In the genomic region with DNA sequence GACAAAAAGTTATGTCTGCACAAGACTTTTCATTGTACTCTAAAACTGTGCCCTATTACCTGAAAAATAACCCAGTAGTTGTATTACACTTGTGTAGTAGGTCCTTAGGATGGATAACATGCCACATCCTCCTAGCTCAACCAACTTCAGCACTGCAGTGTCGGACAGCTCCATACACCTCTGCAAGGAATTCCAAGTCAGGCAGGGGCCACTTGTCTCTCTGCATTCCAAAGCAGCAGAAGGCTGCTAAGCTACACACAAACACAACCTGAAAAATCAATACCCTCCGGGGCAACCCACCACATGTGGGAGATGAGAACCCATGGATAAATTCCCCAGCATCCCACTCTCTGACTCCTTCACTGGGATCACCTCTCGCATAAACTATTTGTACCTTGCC, we compare ENCODE assay signal across 12 cellular contexts. TPM values are rescaled to one million over a fixed set of nuclear protein-coding genes. Genes with fewer than 3 reads are reported as not detected.
A peak's percentile ranks its signal among the peaks of the same experiment; 100 is the strongest.
DNase-seq lines count a peak whose midpoint lies in the region; ATAC-seq, FAIRE-seq and TF ChIP-seq lines count a peak whose summit lies in the region.
"Had no signal": no experiment of that assay in that cellular context is flagged by ENCODE, and none has a peak within 500 bp of the region (broad histone marks: within the 10 kb centered on the region; RNA-seq: fewer than 3 reads in every experiment).

No MANE protein-coding gene starts in this region.

- H4K91ac ChIP-seq in H9 (ENCODE audit: insufficient read length, low read depth, low read length) = no peak overlapping the region

- POLR2A ChIA-PET in A549 (lab: Yijun Ruan, JAX) = no interaction called here

- H3K56ac ChIP-seq in H9 (ENCODE audit: insufficient read length, low read depth, low read length) = no peak overlapping the region

- no peak overlapping the region for H2AK5ac ChIP-seq in H9 (ENCODE audit: insufficient read length, low read length)

- DNase-seq in A549 (ENCODE audit: low read depth in 1 of 2, low spot score in 1 of 2) (peak in 1 of 2 experiments; percentile 25), H9 (peak; percentile 75), SK-N-MC (ENCODE audit: low read depth, low spot score) (peak; percentile 6), fibroblast of the aortic adventitia (ENCODE audit: low read depth) (peak; percentile 14), NCI-H1105 treated with DMSO at 0.1 percent for 48 hours (lab: John Stamatoyannopoulos, UW) (no peak), NCI-H2227 treated with DMSO at 0.1 percent for 48 hours (lab: John Stamatoyannopoulos, UW) (no peak), anterior cingulate cortex (lab: John Stamatoyannopoulos, UW) (no peak)
- DNase-seq: DMS79 treated with DMSO at 0.1 percent for 48 hours, foreskin melanocyte had no signal

- H2BK20ac ChIP-seq in H9 (ENCODE audit: low read depth, low read length, poor library complexity, severe bottlenecking) = no peak overlapping the region

- 5% methylated on average over 3 of the region's 3 CpGs for WGBS in A549 (ENCODE audit: missing lambda C conversion rate)
- no CpG with 5 or more reads among the region's 3 CpGs for WGBS in H9 (ENCODE audit: extremely low coverage, insufficient read length, low lambda C conversion rate)

- no peak overlapping the region for H3K4ac ChIP-seq in H9 (ENCODE audit: low read depth, low read length)

- H3K9ac ChIP-seq in H9 (ENCODE audit: extremely low read depth, insufficient read length, low read length) (no peak overlapping the region), SK-N-MC (ENCODE audit: insufficient read length) (no peak overlapping the region)

- no peaks in the 10 kb centered on the region for H4K20me1 ChIP-seq in H9 (ENCODE audit: control insufficient read depth, insufficient read depth, insufficient read length)

- H3K36me3 Mint-ChIP-seq in H9 (ENCODE audit: insufficient read depth in 1 of 3, low read depth in 3 of 3) = peaks cover 0 to 2% (median 0%) of the 10 kb centered on the region in 3 experiments; a peak in 2 of 7 replicates
- H3K36me3 Mint-ChIP-seq in stimulated activated memory B cell treated with anti-CD40 and anti-IgM and Interleukin-4, amounts not matched to agents 10 μg/mL and 1 μg/mL and 100 μg/mL, for 72 hours = peaks cover 36% of the 10 kb centered on the region

- no peaks in the 10 kb centered on the region for H3K36me3 ChIP-seq in SK-N-MC (ENCODE audit: insufficient read depth, low read length)
- H3K36me3 ChIP-seq: pancreas had no signal

- H3K27ac ChIP-seq in A549 (no peak overlapping the region), H9 (ENCODE audit: insufficient read length, low read depth, low read length) (no peak overlapping the region), SK-N-MC (no peak overlapping the region)
- H3K27ac ChIP-seq: pancreas had no signal

- no peaks in the 10 kb centered on the region for H3K23me2 ChIP-seq in H9 (ENCODE audit: insufficient read length, low read depth, low read length, poor library complexity, severe bottlenecking)

- H2AFZ ChIP-seq in H9 (ENCODE audit: low read length) = no peak overlapping the region

- no peak overlapping the region for H3K14ac ChIP-seq in H9 (ENCODE audit: insufficient read depth, low read length)

- H3K9me3 Mint-ChIP-seq in H9 = peaks cover 16 to 17% of the 10 kb centered on the region in 2 experiments
- peaks cover 18% of the 10 kb centered on the region for H3K9me3 Mint-ChIP-seq in stimulated activated memory B cell treated with anti-CD40 and anti-IgM and Interleukin-4, amounts not matched to agents 10 μg/mL and 1 μg/mL and 100 μg/mL, for 72 hours

- TF ChIP-seq CTCF in A549 (IDR thresholded peaks at IDR 0.05) = no peak
- TF ChIP-seq CTCF in H9 (conservative IDR thresholded peaks at IDR 0.05) = no peak
- no peak for TF ChIP-seq CTCF in fibroblast of the aortic adventitia (IDR thresholded peaks at IDR 0.05; ENCODE audit: insufficient read depth, low read length)

- no peaks in the 10 kb centered on the region for H3K79me2 ChIP-seq in H9 (ENCODE audit: insufficient read depth, low read length)

- no peak overlapping the region for H3K18ac ChIP-seq in H9 (ENCODE audit: insufficient read length, low read depth, low read length)

- H4K5ac ChIP-seq in H9 (ENCODE audit: insufficient read length, low read depth, low read length) = no peak overlapping the region

- ATAC-seq in A549 = no peak; a peak in 1 of 6 replicates
- no peak for ATAC-seq in stimulated activated memory B cell treated with anti-CD40 and anti-IgM and Interleukin-4, amounts not matched to agents 10 μg/mL and 1 μg/mL and 100 μg/mL, for 72 hours
- ATAC-seq: Panc1 had no signal

- no peak for FAIRE-seq in A549 (lab: Jason Lieb, UNC)
- FAIRE-seq: pancreas had no signal

- no peaks in the 10 kb centered on the region; the same call in 1 of the 2 replicates for H3K27me3 ChIP-seq in H9 (ENCODE audit: insufficient read depth, low read length)
- H3K27me3 ChIP-seq: pancreas had no signal

- H3K9me3 ChIP-seq in A549 (no peaks in the 10 kb centered on the region), H9 (ENCODE audit: control insufficient read depth, low read depth, low read length) (no peaks in the 10 kb centered on the region), SK-N-MC (ENCODE audit: low read depth, low read length) (no peaks in the 10 kb centered on the region)
- H3K9me3 ChIP-seq: pancreas had no signal

- no peak overlapping the region for H3K4me3 Mint-ChIP-seq in H9
- H3K4me3 Mint-ChIP-seq in stimulated activated memory B cell treated with anti-CD40 and anti-IgM and Interleukin-4, amounts not matched to agents 10 μg/mL and 1 μg/mL and 100 μg/mL, for 72 hours = no peak overlapping the region

- H3K27me3 Mint-ChIP-seq in H9 (ENCODE audit: low read depth) = peaks cover 25% of the 10 kb centered on the region
- no peaks in the 10 kb centered on the region for H3K27me3 Mint-ChIP-seq in stimulated activated memory B cell treated with anti-CD40 and anti-IgM and Interleukin-4, amounts not matched to agents 10 μg/mL and 1 μg/mL and 100 μg/mL, for 72 hours

- no peak for TF ChIP-seq POLR2A in A549 (IDR thresholded peaks at IDR 0.05; ENCODE audit: low read length)

- H3K4me3 ChIP-seq in A549 (no peak overlapping the region), SK-N-MC (no peak overlapping the region), fibroblast of the aortic adventitia (ENCODE audit: low read depth, low read length) (no peak overlapping the region)
- H3K4me3 ChIP-seq: pancreas had no signal

- H3T11ph ChIP-seq in H9 (ENCODE audit: low read length) = no peak overlapping the region

- H2BK5ac ChIP-seq in H9 (ENCODE audit: insufficient read length, low read length) = no peak overlapping the region

- CTCF ChIA-PET in A549 (lab: Yijun Ruan, JAX) = no interaction called here

- H3K79me1 ChIP-seq in H9 (ENCODE audit: insufficient read depth, low read depth, low read length, poor library complexity, severe bottlenecking) = no peaks in the 10 kb centered on the region

- H2BK15ac ChIP-seq in H9 (ENCODE audit: low read depth, low read length) = no peak overlapping the region

- H3K4me2 ChIP-seq in A549 = no peak overlapping the region
- no peak overlapping the region for H3K4me2 ChIP-seq in H9 (ENCODE audit: insufficient read depth, insufficient read length, low read length)

- no peak for TF ChIP-seq RAD21 in A549 (conservative IDR thresholded peaks at IDR 0.05 in 1 of 2, IDR thresholded peaks at IDR 0.05 in 1 of 2)

- H2BK12ac ChIP-seq in H9 (ENCODE audit: insufficient read length, low read depth, low read length) = no peak overlapping the region

- H3K23ac ChIP-seq in H9 (ENCODE audit: insufficient read length, low read depth, low read length) = no peak overlapping the region

- no peak for TF ChIP-seq EP300 in A549 (IDR thresholded peaks at IDR 0.05)

- H2BK120ac ChIP-seq in H9 (ENCODE audit: low read depth, low read length, poor library complexity, severe bottlenecking) = no peak overlapping the region

- H3K4me1 Mint-ChIP-seq in H9 = peaks cover 4 to 6% of the 10 kb centered on the region in 2 experiments; a peak in 3 of 4 replicates
- no peaks in the 10 kb centered on the region for H3K4me1 Mint-ChIP-seq in stimulated activated memory B cell treated with anti-CD40 and anti-IgM and Interleukin-4, amounts not matched to agents 10 μg/mL and 1 μg/mL and 100 μg/mL, for 72 hours

- H3K4me1 ChIP-seq in A549 (no peaks in the 10 kb centered on the region), H9 (ENCODE audit: insufficient read depth, low read length) (no peaks in the 10 kb centered on the region)
- H3K4me1 ChIP-seq: pancreas had no signal

- H3K27ac Mint-ChIP-seq in H9 = no peak overlapping the region
- no peak overlapping the region for H3K27ac Mint-ChIP-seq in stimulated activated memory B cell treated with anti-CD40 and anti-IgM and Interleukin-4, amounts not matched to agents 10 μg/mL and 1 μg/mL and 100 μg/mL, for 72 hours

- H4K8ac ChIP-seq in H9 (replicated peaks; ENCODE audit: insufficient read length, low read depth, low read length) = no peak overlapping the region

TF ChIP-seq in A549, 52 proteins besides CTCF, POLR2A, EP300 and RAD21 (continues in another document):
- no peak for TF ChIP-seq CBX2 (IDR thresholded peaks at IDR 0.05; ENCODE audit: borderline replicate concordance, low read depth)
- TF ChIP-seq EHMT2 (IDR thresholded peaks at IDR 0.05; ENCODE audit: low read depth) = peak; percentile 89; the same call in 1 of the 2 replicates
- no peak for TF ChIP-seq CHD4 (IDR thresholded peaks at IDR 0.05; ENCODE audit: borderline replicate concordance)
- no peak for TF ChIP-seq CEBPB (IDR thresholded peaks at IDR 0.05)
- TF ChIP-seq HEYL (CRISPR knock-in tag; IDR thresholded peaks at IDR 0.05) = no peak
- TF ChIP-seq ZC3H11A (IDR thresholded peaks at IDR 0.05) = no peak
- no peak for TF ChIP-seq FOSB (CRISPR knock-in tag; IDR thresholded peaks at IDR 0.05)
- no peak for TF ChIP-seq TP53 (CRISPR knock-in tag; IDR thresholded peaks at IDR 0.05)
- no peak for TF ChIP-seq RARB (CRISPR knock-in tag; IDR thresholded peaks at IDR 0.05)

RNA-seq across cellular contexts. Expression of a gene that starts 50.2 kb away (rescaled TPM):
- polyA plus RNA-seq in A549 (2011; rRNA removed) = 40.6 and 59.4 TPM in 2 replicates
- polyA plus RNA-seq in A549 (2012; cell fraction: cytosol; rRNA removed) = 74.8 and 80.5 TPM in 2 replicates
- polyA plus RNA-seq in A549 (2012; cell fraction: nucleus; rRNA removed) = 44.1 and 49.4 TPM in 2 replicates
- 56.7 to 58.6 TPM (median 57.6 TPM) in 3 replicates for polyA plus RNA-seq in A549 (2017; fragmentation: RNase III; extraction: RNeasy Plus Mini Kit Qiagen cat#74134 plus additional on column Dnase treatment)
- polyA minus RNA-seq in A549 (2011; rRNA and poly(A)+ RNA removed) = 13.2 and 14.2 TPM in 2 replicates
- 34.6 and 35.3 TPM in 2 replicates for total RNA-seq in H9 (2021)
- 17.5 and 26.7 TPM in 2 replicates for total RNA-seq in fibroblast of the aortic adventitia (ENCODE audit: low replicate concordance)

Comparison
In these comparisons a context has a peak if more than half of its experiments do, and no peak if none do; other contexts are left out.
1. DNase-seq: peak in H9 (single experiment), SK-N-MC (single experiment) and fibroblast of the aortic adventitia (single experiment); none in NCI-H1105 treated with DMSO at 0.1 percent for 48 hours (single experiment), NCI-H2227 treated with DMSO at 0.1 percent for 48 hours (single experiment) and anterior cingulate cortex (0 of 58).